Comparison of ENCODE assay signal across 22 cellular contexts in the genomic region with DNA sequence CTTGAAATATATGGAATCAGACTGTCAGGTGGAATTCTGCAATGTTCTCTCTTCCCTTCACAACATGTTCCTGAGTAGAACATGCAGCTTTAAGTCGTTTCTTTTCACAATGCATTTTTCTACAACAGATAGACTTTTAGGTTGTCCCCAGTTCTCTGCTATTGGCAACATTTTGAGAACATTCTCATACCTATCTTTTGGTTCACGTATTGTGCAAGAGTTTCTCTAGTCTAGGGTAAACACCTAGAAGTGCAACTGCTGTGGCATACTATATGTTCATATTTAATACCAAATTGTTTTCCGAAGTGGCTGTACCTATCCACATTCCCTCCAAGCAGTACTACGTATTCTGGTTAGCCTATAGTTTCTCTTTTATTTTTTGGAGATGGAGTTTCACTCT. TPM values are rescaled to one million over a fixed set of nuclear protein-coding genes. Genes with fewer than 3 reads are reported as not detected.
DNase-seq lines count a peak whose midpoint lies in the region; ATAC-seq and TF ChIP-seq lines count a peak whose summit lies in the region.
"Had no signal": no experiment of that assay in that cellular context is flagged by ENCODE, and none has a peak within 500 bp of the region (broad histone marks: within the 10 kb centered on the region; RNA-seq: fewer than 3 reads in every experiment).

No MANE protein-coding gene starts in this region.

- H3K4me3 Mint-ChIP-seq in natural killer cell, result no peak overlapping the region
- no peak overlapping the region for H3K4me3 Mint-ChIP-seq in natural killer cell treated with Interleukin-12 subunit alpha and Interleukin-12 subunit beta and Interleukin-15 and Interleukin-18, amount 100 ng/mL, for 72 hours
- H3K4me3 Mint-ChIP-seq in stimulated activated naive B cell treated with anti-CD40 and anti-IgM and Interleukin-4, amounts not matched to agents 10 μg/mL and 1 μg/mL and 100 μg/mL, for 72 hours, result no peak overlapping the region
- H3K4me3 Mint-ChIP-seq: CD4-positive, CD25-positive, alpha-beta regulatory T cell had no signal

- POLR2A ChIA-PET in RWPE1 (lab: Yijun Ruan, JAX; ENCODE audit: low non-redundant PET), result no interaction called here

- H3K9me3 Mint-ChIP-seq in natural killer cell, result no peaks in the 10 kb centered on the region
- no peaks in the 10 kb centered on the region for H3K9me3 Mint-ChIP-seq in natural killer cell treated with Interleukin-12 subunit alpha and Interleukin-12 subunit beta and Interleukin-15 and Interleukin-18, amount 100 ng/mL, for 72 hours
- no peaks in the 10 kb centered on the region for H3K9me3 Mint-ChIP-seq in stimulated activated naive B cell treated with anti-CD40 and anti-IgM and Interleukin-4, amounts not matched to agents 10 μg/mL and 1 μg/mL and 100 μg/mL, for 72 hours

- peak overlapping the region; percentile 65 for H3K27ac ChIP-seq in RWPE1
- H3K27ac ChIP-seq: HL-60 had no signal

- H3K27ac Mint-ChIP-seq in natural killer cell, result peak overlapping the region; percentile 54 to 70
- peak overlapping the region in 1 of 2 donors; percentile 63 for H3K27ac Mint-ChIP-seq in natural killer cell treated with Interleukin-12 subunit alpha and Interleukin-12 subunit beta and Interleukin-15 and Interleukin-18, amount 100 ng/mL, for 72 hours
- peak overlapping the region; percentile 57 for H3K27ac Mint-ChIP-seq in stimulated activated naive B cell treated with anti-CD40 and anti-IgM and Interleukin-4, amounts not matched to agents 10 μg/mL and 1 μg/mL and 100 μg/mL, for 72 hours

- intact Hi-C loops in natural killer cell (cut with micrococcal nuclease), result no loop called here

- TF ChIP-seq CTCF in natural killer cell (IDR thresholded peaks at IDR 0.05) (no peak), RWPE1 (conservative IDR thresholded peaks at IDR 0.05; ENCODE audit: low read depth) (no peak)

- CTCF ChIA-PET in RWPE1 (lab: Yijun Ruan, JAX), result interaction anchor here (1.3 kb wide), 1 partner anchor 12 kb away, joined by 3 read pairs; no protein-coding TSS in a partner anchor

- no peaks in the 10 kb centered on the region for H3K36me3 Mint-ChIP-seq in natural killer cell
- H3K36me3 Mint-ChIP-seq in natural killer cell treated with Interleukin-12 subunit alpha and Interleukin-12 subunit beta and Interleukin-15 and Interleukin-18, amount 100 ng/mL, for 72 hours, result peaks cover 6% of the 10 kb centered on the region
- peaks cover 28 to 41% of the 10 kb centered on the region in 2 donors for H3K36me3 Mint-ChIP-seq in stimulated activated naive B cell treated with anti-CD40 and anti-IgM and Interleukin-4, amounts not matched to agents 10 μg/mL and 1 μg/mL and 100 μg/mL, for 72 hours

- no peaks in the 10 kb centered on the region for H3K27me3 Mint-ChIP-seq in natural killer cell (ENCODE audit: low read depth in 2 of 2)
- H3K27me3 Mint-ChIP-seq in natural killer cell treated with Interleukin-12 subunit alpha and Interleukin-12 subunit beta and Interleukin-15 and Interleukin-18, amount 100 ng/mL, for 72 hours, result no peaks in the 10 kb centered on the region
- no peaks in the 10 kb centered on the region for H3K27me3 Mint-ChIP-seq in stimulated activated naive B cell treated with anti-CD40 and anti-IgM and Interleukin-4, amounts not matched to agents 10 μg/mL and 1 μg/mL and 100 μg/mL, for 72 hours
- H3K27me3 Mint-ChIP-seq: CD4-positive, CD25-positive, alpha-beta regulatory T cell had no signal

- H3K4me1 Mint-ChIP-seq in natural killer cell, result peaks cover 40 to 52% of the 10 kb centered on the region in 2 donors
- peaks cover 42 to 46% of the 10 kb centered on the region in 2 donors for H3K4me1 Mint-ChIP-seq in natural killer cell treated with Interleukin-12 subunit alpha and Interleukin-12 subunit beta and Interleukin-15 and Interleukin-18, amount 100 ng/mL, for 72 hours (ENCODE audit: low read depth in 2 of 2)
- peaks cover 26 to 63% of the 10 kb centered on the region in 2 donors for H3K4me1 Mint-ChIP-seq in stimulated activated naive B cell treated with anti-CD40 and anti-IgM and Interleukin-4, amounts not matched to agents 10 μg/mL and 1 μg/mL and 100 μg/mL, for 72 hours

- ATAC-seq in natural killer cell (no peak), left lobe of liver (peak; percentile 60), HG02610 (IDR thresholded peaks at IDR 0.05; ENCODE audit: unreplicated experiment) (no peak)
- no peak for ATAC-seq in natural killer cell treated with Interleukin-12 subunit alpha and Interleukin-12 subunit beta and Interleukin-15 and Interleukin-18, amount 100 ng/mL, for 72 hours
- ATAC-seq in stimulated activated naive B cell treated with anti-CD40 and anti-IgM and Interleukin-4, amounts not matched to agents 10 μg/mL and 1 μg/mL and 100 μg/mL, for 72 hours (replicated peaks), result no peak
- ATAC-seq: GM12878 had no signal

- DNase-seq in natural killer cell (no peak), RWPE1 (ENCODE audit: low spot score) (no peak), left lobe of liver (ENCODE audit: low spot score) (no peak), NCI-H1930 (lab: John Stamatoyannopoulos, UW) (no peak)
- DNase-seq in natural killer cell treated with Interleukin-12 subunit alpha and Interleukin-12 subunit beta and Interleukin-15 and Interleukin-18, amount 100 ng/mL, for 72 hours (ENCODE audit: low spot score), result no peak
- no peak for DNase-seq in stimulated activated naive B cell treated with anti-CD40 and anti-IgM and Interleukin-4, amounts not matched to agents 10 μg/mL and 1 μg/mL and 100 μg/mL, for 72 hours
- DNase-seq in stimulated activated CD4-positive, alpha-beta T cell treated with anti-CD3 and anti-CD28 coated beads, Interleukin-15, amount 100 ng/mL, for 24 hours, result no peak
- DNase-seq: BE2C; CD4-positive, CD25-positive, alpha-beta regulatory T cell; DMS 273 treated with DMSO at 0.1 percent for 48 hours; DMS79 treated with DMSO at 0.1 percent for 48 hours; H7; NCI-H1092; NCI-H1436 treated with DMSO at 0.1 percent for 48 hours; NCI-H2029; NCI-H226; NCI-H510A treated with DMSO at 0.1 percent for 48 hours; NCI-H748 treated with DMSO at 0.1 percent for 48 hours; NK-92 treated with Interleukin-12 subunit alpha and Interleukin-12 subunit beta, amount 100 ng/mL, for 24 hours had no signal

RNA-seq across cellular contexts. Expression of gene PPTC7, which starts 32.1 kb away (rescaled TPM):
- 10 to 100 TPM; 44.0 to 52.7 (median 48.0) TPM for total RNA-seq in natural killer cell
- 10 to 100 TPM; 35.2 to 42.1 TPM for total RNA-seq in natural killer cell treated with Interleukin-12 subunit alpha and Interleukin-12 subunit beta and Interleukin-15 and Interleukin-18, amount 100 ng/mL, for 72 hours
- total RNA-seq in left lobe of liver, result 12.7 TPM

RNA-seq across cellular contexts. Expression of gene RAD9B, which starts 48.9 kb away (rescaled TPM):
- total RNA-seq in natural killer cell, result 1 to 10 TPM in 1 of 3 donors, under 1 TPM in 2; 0.18 to 1.8 (median 0.91) TPM
- under 1 TPM; 0.45 to 0.62 TPM for total RNA-seq in natural killer cell treated with Interleukin-12 subunit alpha and Interleukin-12 subunit beta and Interleukin-15 and Interleukin-18, amount 100 ng/mL, for 72 hours
- 0.25 TPM for total RNA-seq in left lobe of liver
- total RNA-seq: H7 had no signal

RNA-seq across cellular contexts. Expression of gene VPS29, which starts 49.1 kb away (rescaled TPM):
- 100 to 1,000 TPM in 1 of 3 donors, 10 to 100 TPM in 2; 94.3 to 115 (median 99.6) TPM for total RNA-seq in natural killer cell
- 100 to 1,000 TPM; 105 to 120 TPM for total RNA-seq in natural killer cell treated with Interleukin-12 subunit alpha and Interleukin-12 subunit beta and Interleukin-15 and Interleukin-18, amount 100 ng/mL, for 72 hours
- 42.3 TPM for total RNA-seq in left lobe of liver
